Comparison of ENCODE assay signal across 13 cellular contexts in the genomic region with DNA sequence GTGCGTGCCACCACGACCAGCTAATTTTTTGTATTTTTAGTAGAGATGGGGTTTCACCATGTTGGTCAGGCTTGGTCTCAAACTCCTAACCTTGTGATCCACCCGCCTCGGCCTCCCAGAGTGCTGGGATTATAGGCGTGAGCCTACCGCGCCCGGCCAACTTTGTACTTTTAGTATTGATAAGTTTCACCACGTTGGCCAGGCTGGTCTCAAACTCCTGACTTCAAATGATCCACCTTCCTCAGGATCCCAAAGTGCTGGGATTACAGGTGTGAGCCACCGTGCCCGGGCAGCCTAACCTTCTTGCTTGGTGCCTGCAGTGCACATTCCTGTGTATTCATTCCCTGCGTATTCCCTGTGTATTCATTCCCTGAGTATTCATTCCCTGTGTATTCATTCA. TPM values are rescaled to one million over a fixed set of nuclear protein-coding genes. Genes with fewer than 3 reads are reported as not detected.
DNase-seq lines count a peak whose midpoint lies in the region; FAIRE-seq and TF ChIP-seq lines count a peak whose summit lies in the region.
"Not testable (repeated sequence)": the region's sequence is repeated elsewhere in the genome, so short reads cannot be mapped to it uniquely, and the experiment has no call there.
"Had no signal": no experiment of that assay in that cellular context is flagged by ENCODE, and none has a peak within 500 bp of the region (broad histone marks: within the 10 kb centered on the region; RNA-seq: fewer than 3 reads in every experiment).

No MANE protein-coding gene starts in this region.

- not testable (repeated sequence) for TF ChIP-seq POLR2A in spleen (IDR thresholded peaks at IDR 0.05)

- not testable (repeated sequence) for H3K4me3 ChIP-seq in kidney (ENCODE audit: low read length in 2 of 2); neural progenitor cell; spleen

- not testable (repeated sequence) for FAIRE-seq in kidney (lab: Jason Lieb, UNC)

- not testable (repeated sequence) for H3K4me1 ChIP-seq in kidney (ENCODE audit: control insufficient read depth in 1 of 2, insufficient read depth in 1 of 2, low read depth in 1 of 2, low read length in 2 of 2); neural progenitor cell; spleen

- H2AFZ ChIP-seq in neural progenitor cell (replicated peaks): not testable (repeated sequence)

- H3K27me3 Mint-ChIP-seq in CD14-positive monocyte (ENCODE audit: low read depth in 3 of 3) (peaks cover 8 to 17% (median 10%) of the 10 kb centered on the region in 3 donors), chondrocyte (ENCODE audit: low read depth) (peaks cover 12% of the 10 kb centered on the region)
- not testable (repeated sequence) for H3K27me3 Mint-ChIP-seq in neural progenitor cell (ENCODE audit: insufficient read depth, low read depth)

- not testable (repeated sequence) for H3K9ac ChIP-seq in kidney (ENCODE audit: low read length in 2 of 2); neural progenitor cell

- not testable (repeated sequence) for H3K4me3 Mint-ChIP-seq in CD14-positive monocyte; chondrocyte (ENCODE audit: unreplicated experiment)
- peak overlapping the region; percentile 38 for H3K4me3 Mint-ChIP-seq in neural progenitor cell

- WGBS in spleen, 5 donors: 88 to 96% (median 94%) methylated on average over 12 of the region's 12 CpGs

- intact Hi-C loops in CD14-positive monocyte (cut with micrococcal nuclease); kidney (cut with DNase I); posterior vena cava (cut with DNase I); spleen (cut with DNase I; ENCODE audit: low total_unique reads): not testable (repeated sequence)

- H3K27me3 ChIP-seq in neural progenitor cell; spleen (replicated peaks in 1 of 7): not testable (repeated sequence)

- TF ChIP-seq CTCF in CD14-positive monocyte (IDR thresholded peaks at IDR 0.05); chondrocyte (IDR thresholded peaks at IDR 0.05); kidney (IDR thresholded peaks at IDR 0.05; ENCODE audit: borderline replicate concordance, extremely low read depth, insufficient read depth); neural progenitor cell (IDR thresholded peaks at IDR 0.05); spleen (IDR thresholded peaks at IDR 0.05 in 8 of 11, conservative IDR thresholded peaks at IDR 0.05 in 3 of 11): not testable (repeated sequence)

- H3F3A ChIP-seq in neural progenitor cell (ENCODE audit: low read depth): not testable (repeated sequence)

- not testable (repeated sequence) for H3K4me1 Mint-ChIP-seq in CD14-positive monocyte; chondrocyte (ENCODE audit: low read depth); neural progenitor cell

- not testable (repeated sequence) for H3K27ac Mint-ChIP-seq in CD14-positive monocyte; chondrocyte (ENCODE audit: unreplicated experiment); neural progenitor cell

- DNase-seq in CD14-positive monocyte (ENCODE audit: low spot score): peak; percentile 4
- peak; percentile 39 for DNase-seq in chondrocyte (ENCODE audit: low spot score)
- peak; percentile 20 for DNase-seq in kidney
- not testable (repeated sequence) for DNase-seq in neural progenitor cell (ENCODE audit: low spot score)
- DNase-seq in posterior vena cava (ENCODE audit: low spot score): peak; percentile 19
- DNase-seq in spleen: peak; percentile 10

- H3K36me3 Mint-ChIP-seq in CD14-positive monocyte; chondrocyte (ENCODE audit: low read depth); neural progenitor cell: not testable (repeated sequence)

- H3K36me3 ChIP-seq in kidney (ENCODE audit: control insufficient read depth in 1 of 2, insufficient read depth in 2 of 2, low read length in 2 of 2); neural progenitor cell; spleen: not testable (repeated sequence)

- not testable (repeated sequence) for H3K4me2 ChIP-seq in neural progenitor cell

- not testable (repeated sequence) for H3K9me3 ChIP-seq in kidney (ENCODE audit: control insufficient read depth in 1 of 2, low read length in 2 of 2); neural progenitor cell (ENCODE audit: low read depth)
- peaks cover 2 to 41% (median 33%) of the 10 kb centered on the region in 8 donors for H3K9me3 ChIP-seq in spleen

- not testable (repeated sequence) for H4K20me1 ChIP-seq in neural progenitor cell (ENCODE audit: low read depth)

- H3K9me3 Mint-ChIP-seq in CD14-positive monocyte (peaks cover 17 to 30% (median 22%) of the 10 kb centered on the region in 7 donors), chondrocyte (ENCODE audit: low read depth) (peaks cover 19% of the 10 kb centered on the region), neural progenitor cell (peaks cover 11% of the 10 kb centered on the region)

- not testable (repeated sequence) for H3K79me2 ChIP-seq in neural progenitor cell (ENCODE audit: low read depth)

- not testable (repeated sequence) for H3K27ac ChIP-seq in kidney (ENCODE audit: low read depth in 2 of 2, low read length in 2 of 2); neural progenitor cell; spleen

RNA-seq across cellular contexts. Expression of a gene that starts 49.0 kb away (rescaled TPM):
- polyA plus RNA-seq in CD14-positive monocyte (not detected), kidney (ENCODE audit: insufficient read depth, low read depth, low replicate concordance) (1.4 TPM), spleen (1 to 10 TPM in 1 of 3 donors, under 1 TPM in 2; 0.48 to 1.3 (median 0.76) TPM)
- total RNA-seq in chondrocyte (0.05 to 0.10 TPM in 2 of 3 replicates, not detected in the other), kidney (3.2 TPM), neural progenitor cell (ENCODE audit: low replicate concordance) (0.03 TPM in 1 of 2 replicates, not detected in the other), posterior vena cava (1 to 10 TPM; 1.2 to 4.6 TPM), spleen (1 to 10 TPM; 1.2 to 5.4 (median 2.3) TPM)
- total RNA-seq: A172; CD4-positive, alpha-beta memory T cell; CD8-positive, alpha-beta memory T cell; G401 had no signal
- polyA plus RNA-seq: A549; BJ; CD4-positive, alpha-beta memory T cell; CD4-positive, CD25-positive, alpha-beta regulatory T cell; CD8-positive, alpha-beta memory T cell had no signal
